In genomic region chr2:152740743-152741328, GRCh38 we compare ENCODE assay signal across 9 cellular contexts. TPM values are rescaled to one million over a fixed set of nuclear protein-coding genes. Genes with fewer than 3 reads are reported as not detected.
DNase-seq lines count a peak whose midpoint lies in the region; ATAC-seq and FAIRE-seq lines count a peak whose summit lies in the region.
"Had no signal": no experiment of that assay in that cellular context is flagged by ENCODE, and none has a peak within 500 bp of the region (broad histone marks: within the 10 kb centered on the region; RNA-seq: fewer than 3 reads in every experiment).

No MANE protein-coding gene starts in this region.

- POLR2A ChIA-PET in CD4-positive, alpha-beta memory T cell (lab: Charles Lee; ENCODE audit: partially characterized antibody): interaction anchor here (0.6 to 0.9 kb wide), 2 partner anchors 11 to 15 kb away, joined by 3 to 4 read pairs; no protein-coding TSS in a partner anchor

- H3K9me3 Mint-ChIP-seq in CD4-positive, alpha-beta memory T cell: peaks cover 0 to 2% (median 0%) of the 10 kb centered on the region in 8 donors
- H3K9me3 Mint-ChIP-seq: T-helper 1 cell treated with Interleukin-12 subunit alpha and Interleukin-12 subunit beta and Interleukin-4 antibody, amounts not matched to agents 30 μg/mL and 1 μg/mL, for 36 hours had no signal

- no peak overlapping the region for H3K27ac Mint-ChIP-seq in CD4-positive, alpha-beta memory T cell
- H3K27ac Mint-ChIP-seq: T-helper 1 cell treated with Interleukin-12 subunit alpha and Interleukin-12 subunit beta and Interleukin-4 antibody, amounts not matched to agents 30 μg/mL and 1 μg/mL, for 36 hours had no signal

- FAIRE-seq in islet of Langerhans (lab: Jason Lieb, UNC) (peak; percentile 98), urothelium cell line (lab: Jason Lieb, UNC) (no peak)

- peaks cover 30 to 33% of the 10 kb centered on the region in 2 donors for H3K36me3 Mint-ChIP-seq in CD4-positive, alpha-beta memory T cell

- no peaks in the 10 kb centered on the region for H3K4me1 ChIP-seq in CD4-positive, alpha-beta memory T cell (ENCODE audit: insufficient read depth, low read length)

- H3K9me3 ChIP-seq in CD4-positive, alpha-beta memory T cell (ENCODE audit: control insufficient read depth in 1 of 2, low read length in 2 of 2): no peaks in the 10 kb centered on the region

- intact Hi-C loops in CD4-positive, alpha-beta memory T cell (cut with micrococcal nuclease): loop anchor here (1.0 kb wide), 3 partner anchors 565 to 737 kb away; partner anchors contain the start of gene RPRM

- no peaks in the 10 kb centered on the region for H3K27me3 ChIP-seq in CD4-positive, alpha-beta memory T cell (ENCODE audit: insufficient read depth, low read length)

- H3K4me3 ChIP-seq in CD4-positive, alpha-beta memory T cell (ENCODE audit: low read length in 2 of 2): no peak overlapping the region

- H3K4me1 Mint-ChIP-seq in CD4-positive, alpha-beta memory T cell: peaks cover 3 to 11% (median 6%) of the 10 kb centered on the region in 4 donors

- ATAC-seq in GM18867 (IDR thresholded peaks at IDR 0.05; ENCODE audit: unreplicated experiment): peak; percentile 89
- peak; percentile 84 for ATAC-seq in HG03064 (IDR thresholded peaks at IDR 0.05; ENCODE audit: low read depth, unreplicated experiment)

- peak in 4 of 5 donors; percentile 43 to 52 (median 50) for DNase-seq in CD4-positive, alpha-beta memory T cell
- DNase-seq in NCI-H2081 treated with DMSO at 0.1 percent for 48 hours (lab: John Stamatoyannopoulos, UW) (peak; percentile 45), amniotic stem cell (lab: John Stamatoyannopoulos, UW) (peak; percentile 27), urothelium cell line (ENCODE audit: low spot score) (peak; percentile 39)
- DNase-seq in stimulated activated CD4-positive, alpha-beta T cell treated with anti-CD3 and anti-CD28 coated beads, Interleukin-4, amount 100 ng/mL, for 4 hours: no peak

- no peaks in the 10 kb centered on the region for H3K27me3 Mint-ChIP-seq in CD4-positive, alpha-beta memory T cell

- CTCF ChIA-PET in CD4-positive, alpha-beta memory T cell (lab: Charles Lee; ENCODE audit: partially characterized antibody): no interaction called here

- H3K27ac ChIP-seq in CD4-positive, alpha-beta memory T cell (ENCODE audit: low read depth, low read length): no peak overlapping the region

- H3K36me3 ChIP-seq in CD4-positive, alpha-beta memory T cell (ENCODE audit: insufficient read depth, low read length): peaks cover 9% of the 10 kb centered on the region

- H3K4me3 Mint-ChIP-seq in CD4-positive, alpha-beta memory T cell: no peak overlapping the region
- H3K4me3 Mint-ChIP-seq: T-helper 1 cell treated with Interleukin-12 subunit alpha and Interleukin-12 subunit beta and Interleukin-4 antibody, amounts not matched to agents 30 μg/mL and 1 μg/mL, for 36 hours had no signal

RNA-seq across cellular contexts. Expression of gene ARL6IP6, which starts 22.4 kb away (rescaled TPM):
- 10 to 100 TPM; 21.4 to 22.7 TPM for total RNA-seq in CD4-positive, alpha-beta memory T cell
- polyA plus RNA-seq in CD4-positive, alpha-beta memory T cell: 10 to 100 TPM; 27.6 to 42.6 TPM

RNA-seq across cellular contexts. Expression of gene PRPF40A, which starts 23.6 kb away (rescaled TPM):
- 100 to 1,000 TPM in 1 of 2 experiments, 10 to 100 TPM in 1; 95.0 to 105 TPM for total RNA-seq in CD4-positive, alpha-beta memory T cell
- 100 to 1,000 TPM in 1 of 2 donors, 10 to 100 TPM in 1; 70.5 to 129 TPM for polyA plus RNA-seq in CD4-positive, alpha-beta memory T cell

Comparison
In these comparisons a context has a peak if more than half of its experiments do, and no peak if none do; other contexts are left out.
1. DNase-seq: peak in CD4-positive, alpha-beta memory T cell (4 of 5), NCI-H2081 treated with DMSO at 0.1 percent for 48 hours (single experiment), amniotic stem cell (single experiment) and urothelium cell line (single experiment); none in stimulated activated CD4-positive, alpha-beta T cell treated with anti-CD3 and anti-CD28 coated beads, Interleukin-4, amount 100 ng/mL, for 4 hours (0 of 2).